In genomic region chr19:21362291-21362690, GRCh38 we compare ENCODE assay signal across 20 cellular contexts.
"Had no signal": no experiment of that assay in that cellular context is flagged by ENCODE, and none has a peak within 500 bp of the region (broad histone marks: within the 10 kb centered on the region; RNA-seq: fewer than 3 reads in every experiment).

No MANE protein-coding gene starts in this region.

- H3K4me3 Mint-ChIP-seq: activated T-helper 17 cell treated with anti-CD3 and anti-CD28 coated beads, Interleukin-2, amount 50 U/mL, for 72 hours; stimulated activated naive B cell treated with anti-CD40 and anti-IgM and Interleukin-4, amounts not matched to agents 10 μg/mL and 1 μg/mL and 100 μg/mL, for 72 hours; T-helper 2 cell treated with Interferon-gamma antibody and Interleukin-4, amounts not matched to agents 5 μg/mL and 100 μg/mL, for 36 hours had no signal

- H3K27ac Mint-ChIP-seq: activated T-helper 17 cell treated with anti-CD3 and anti-CD28 coated beads, Interleukin-2, amount 50 U/mL, for 72 hours; stimulated activated naive B cell treated with anti-CD40 and anti-IgM and Interleukin-4, amounts not matched to agents 10 μg/mL and 1 μg/mL and 100 μg/mL, for 72 hours; T-helper 2 cell treated with Interferon-gamma antibody and Interleukin-4, amounts not matched to agents 5 μg/mL and 100 μg/mL, for 36 hours had no signal

- H3K27me3 Mint-ChIP-seq: activated T-helper 17 cell treated with anti-CD3 and anti-CD28 coated beads, Interleukin-2, amount 50 U/mL, for 72 hours; naive B cell; stimulated activated naive B cell treated with anti-CD40 and anti-IgM and Interleukin-4, amounts not matched to agents 10 μg/mL and 1 μg/mL and 100 μg/mL, for 72 hours had no signal

- H3K4me1 Mint-ChIP-seq: activated T-helper 17 cell treated with anti-CD3 and anti-CD28 coated beads, Interleukin-2, amount 50 U/mL, for 72 hours had no signal

- H3K4me3 ChIP-seq: cardiac muscle cell, esophagus muscularis mucosa, left lung, right atrium auricular region, skin epidermis, tibial nerve had no signal

- H3K9me3 ChIP-seq: esophagus muscularis mucosa, neutrophil, right atrium auricular region had no signal

- DNase-seq: activated CD4-positive, alpha-beta T cell treated with anti-CD3 and anti-CD28 coated beads, Interleukin-2, amount 50 U/mL, for 1 hour; activated CD4-positive, CD25-positive, alpha-beta regulatory T cell; activated naive CD4-positive, alpha-beta T cell treated with Interleukin-2 at 50 U/mL for 16 hours; activated T-cell treated with anti-CD3 and anti-CD28 coated beads for 4 hours; hypothalamus; kidney; left lung; naive B cell; stimulated activated CD4-positive, alpha-beta T cell treated with anti-CD3 and anti-CD28 coated beads, Interleukin-15, amount 100 ng/mL, for 24 hours; stimulated activated CD4-positive, alpha-beta T cell treated with anti-CD3 and anti-CD28 coated beads, Interleukin-4, amount 100 ng/mL, for 1 hour; stimulated activated naive B cell treated with anti-CD40 and anti-IgM and Interleukin-4, amounts not matched to agents 10 μg/mL and 1 μg/mL and 100 μg/mL, for 72 hours had no signal

- H3K27ac ChIP-seq: cardiac muscle cell, esophagus muscularis mucosa, left lung, neutrophil, right atrium auricular region, skin epidermis, tibial nerve had no signal

- H3K27me3 ChIP-seq: cardiac muscle cell, esophagus muscularis mucosa, left lung, neutrophil, right atrium auricular region, tibial nerve had no signal

- ATAC-seq: activated T-helper 17 cell treated with anti-CD3 and anti-CD28 coated beads, Interleukin-2, amount 50 U/mL, for 72 hours; left lung; stimulated activated naive B cell treated with anti-CD40 and anti-IgM and Interleukin-4, amounts not matched to agents 10 μg/mL and 1 μg/mL and 100 μg/mL, for 72 hours had no signal

- H3K4me1 ChIP-seq: right atrium auricular region had no signal

- FAIRE-seq: astrocyte, kidney had no signal
